In genomic region chr2:96751800-96752199, GRCh38 we compare ENCODE assay signal across 21 cellular contexts.
"Had no signal": no experiment of that assay in that cellular context is flagged by ENCODE, and none has a peak within 500 bp of the region (broad histone marks: within the 10 kb centered on the region; RNA-seq: fewer than 3 reads in every experiment).

No MANE protein-coding gene starts in this region.

- H3K79me2 ChIP-seq: parathyroid adenoma had no signal

- ATAC-seq: natural killer cell; sciatic nerve; stimulated activated effector memory CD8-positive, alpha-beta T cell treated with anti-CD3 and anti-CD28 coated beads, Interleukin-12 subunit alpha, Interleukin-12 subunit beta, amount 100 ng/mL, for 72 hours had no signal

- H3K4me1 ChIP-seq: left ventricle myocardium inferior, neural progenitor cell, parathyroid adenoma, tibial artery, uterus had no signal

- H3K27me3 ChIP-seq: neural progenitor cell, neutrophil, right atrium auricular region, suprapubic skin, tibial artery, uterus had no signal

- H3K4me2 ChIP-seq: neural progenitor cell had no signal

- DNase-seq: islet precursor cell; left ventricle myocardium inferior; mesendoderm; naive B cell; natural killer cell; nephron progenitor cell; occipital lobe; stimulated activated CD4-positive, alpha-beta T cell treated with anti-CD3 and anti-CD28 coated beads, Interleukin-4, amount 100 ng/mL, for 24 hours; stimulated activated naive CD4-positive, alpha-beta T cell; tibial artery; uterus had no signal

- H3K27ac ChIP-seq: left ventricle myocardium inferior, neural progenitor cell, neutrophil, parathyroid adenoma, right atrium auricular region, skin epidermis, suprapubic skin, thoracic aorta, tibial artery, uterus had no signal

- H3K9ac ChIP-seq: neural progenitor cell, parathyroid adenoma had no signal

- H3K9me3 ChIP-seq: left ventricle myocardium inferior, neutrophil, right atrium auricular region, suprapubic skin, thoracic aorta, tibial artery, uterus had no signal

- H2AFZ ChIP-seq: neural progenitor cell, parathyroid adenoma had no signal

- H3K36me3 ChIP-seq: left ventricle myocardium inferior, neural progenitor cell, neutrophil, right atrium auricular region, suprapubic skin, thoracic aorta, tibial artery, uterus had no signal

- H3K4me3 ChIP-seq: left ventricle myocardium inferior, lung, neural progenitor cell, right atrium auricular region, skin epidermis, suprapubic skin, thoracic aorta, tibial artery, uterus had no signal
